ENCODE assay signal across 13 cellular contexts in the genomic region with DNA sequence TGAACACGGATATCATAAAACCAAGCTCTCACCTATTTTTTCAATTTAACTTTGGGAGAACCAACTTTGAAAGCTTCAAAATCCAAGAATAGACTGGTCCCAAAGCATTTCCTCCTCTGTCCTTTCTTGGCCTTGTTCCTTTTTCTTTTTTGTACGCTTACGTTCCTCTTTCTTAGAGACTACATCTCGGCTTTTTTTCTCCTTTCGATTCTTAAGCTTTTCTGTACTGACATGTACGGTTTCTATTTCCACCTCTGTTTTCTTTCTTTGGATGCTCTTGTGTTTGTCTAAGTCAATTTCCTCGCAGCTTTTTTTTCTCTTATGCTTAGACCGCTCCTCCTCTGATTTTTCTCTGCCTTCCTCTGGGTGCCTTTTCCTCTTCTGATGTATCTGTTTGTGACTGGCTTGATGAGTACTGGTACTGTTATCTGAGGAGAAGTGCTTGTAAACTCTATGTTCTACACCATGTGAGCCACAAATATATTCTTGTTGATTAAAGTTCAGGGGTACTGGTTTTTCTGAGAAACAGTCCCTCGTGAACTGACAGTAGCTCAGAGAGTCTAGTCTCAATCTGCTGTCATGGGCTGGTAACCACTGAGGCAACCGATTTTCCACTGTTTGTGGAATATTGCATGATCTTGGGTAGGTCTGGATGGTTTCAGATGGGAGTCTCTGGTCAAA. TPM values are rescaled to one million over a fixed set of nuclear protein-coding genes. Genes with fewer than 3 reads are reported as not detected.
DNase-seq lines count a peak whose midpoint lies in the region; TF ChIP-seq lines count a peak whose summit lies in the region.
"Had no signal": no experiment of that assay in that cellular context is flagged by ENCODE, and none has a peak within 500 bp of the region (broad histone marks: within the 10 kb centered on the region; RNA-seq: fewer than 3 reads in every experiment).

No MANE protein-coding gene starts in this region.

- peak overlapping the region; percentile 68 for H3K27ac Mint-ChIP-seq in activated naive CD4-positive, alpha-beta T cell treated with anti-CD3 and anti-CD28 coated beads for 36 hours
- H3K27ac Mint-ChIP-seq in IgD-negative memory B cell, result peak overlapping the region in 2 of 3 donors; percentile 60 to 63
- peak overlapping the region; percentile 83 for H3K27ac Mint-ChIP-seq in activated T-helper 2 cell treated with anti-CD3 and anti-CD28 coated beads, Interferon-gamma antibody, Interleukin-2, Interleukin-4, amounts not matched to agents 10 μg/mL and 5 μg/mL and 100 μg/mL, durations not matched to agents 14 hours and 24 hours and 36 hours
- peak overlapping the region; percentile 92 for H3K27ac Mint-ChIP-seq in stimulated activated naive CD8-positive, alpha-beta T cell treated with anti-CD3 and anti-CD28 coated beads, Interleukin-15, Interleukin-2, amounts not matched to agents 100 ng/mL and 50 ng/mL, for 24 hours

- no peak for TF ChIP-seq CTCF in adrenal gland (IDR thresholded peaks at IDR 0.05)

- H3K4me3 ChIP-seq in adrenal gland, result no peak overlapping the region
- H3K4me3 ChIP-seq: pancreas had no signal

- H3K36me3 ChIP-seq in adrenal gland (replicated peaks in 1 of 2), result peaks cover 0 to 21% of the 10 kb centered on the region in 2 donors

- no peaks in the 10 kb centered on the region for H3K4me1 ChIP-seq in adrenal gland (replicated peaks in 1 of 2)
- H3K4me1 ChIP-seq: pancreas had no signal

- peaks cover 11% of the 10 kb centered on the region for H3K36me3 Mint-ChIP-seq in activated naive CD4-positive, alpha-beta T cell treated with anti-CD3 and anti-CD28 coated beads for 36 hours (ENCODE audit: low read depth)
- H3K36me3 Mint-ChIP-seq in IgD-negative memory B cell, result peaks cover 8% of the 10 kb centered on the region
- peaks cover 53% of the 10 kb centered on the region for H3K36me3 Mint-ChIP-seq in activated T-helper 2 cell treated with anti-CD3 and anti-CD28 coated beads, Interferon-gamma antibody, Interleukin-2, Interleukin-4, amounts not matched to agents 10 μg/mL and 5 μg/mL and 100 μg/mL, durations not matched to agents 14 hours and 24 hours and 36 hours (ENCODE audit: low read depth)
- H3K36me3 Mint-ChIP-seq in stimulated activated naive CD8-positive, alpha-beta T cell treated with anti-CD3 and anti-CD28 coated beads, Interleukin-15, Interleukin-2, amounts not matched to agents 100 ng/mL and 50 ng/mL, for 24 hours (ENCODE audit: low read depth), result peaks cover 40% of the 10 kb centered on the region

- CTCF ChIA-PET in activated naive CD4-positive, alpha-beta T cell treated with anti-CD3 and anti-CD28 coated beads for 36 hours (lab: Charles Lee), result no interaction called here

- no peaks in the 10 kb centered on the region for H3K27me3 ChIP-seq in adrenal gland
- H3K27me3 ChIP-seq: pancreas had no signal

- no peak for DNase-seq in activated naive CD4-positive, alpha-beta T cell treated with anti-CD3 and anti-CD28 coated beads for 36 hours
- DNase-seq in activated naive CD4-positive, alpha-beta T cell (lab: John Stamatoyannopoulos, UW), result no peak
- no peak for DNase-seq in activated T-helper 2 cell treated with anti-CD3 and anti-CD28 coated beads, Interferon-gamma antibody, Interleukin-2, Interleukin-4, amounts not matched to agents 10 μg/mL and 5 μg/mL and 100 μg/mL, durations not matched to agents 14 hours and 24 hours and 36 hours (ENCODE audit: low spot score)
- DNase-seq in NCI-H748 treated with DMSO at 0.1 percent for 48 hours (lab: John Stamatoyannopoulos, UW), result no peak
- no peak for DNase-seq in adrenal gland
- no peak for DNase-seq in NCI-H1694 treated with DMSO at 0.1 percent for 48 hours (lab: John Stamatoyannopoulos, UW)
- DNase-seq: pancreas had no signal

- H3K4me1 Mint-ChIP-seq in activated naive CD4-positive, alpha-beta T cell treated with anti-CD3 and anti-CD28 coated beads for 36 hours (ENCODE audit: low read depth), result peaks cover 12% of the 10 kb centered on the region
- H3K4me1 Mint-ChIP-seq in IgD-negative memory B cell, result peaks cover 10 to 19% (median 14%) of the 10 kb centered on the region in 3 donors
- peaks cover 12% of the 10 kb centered on the region for H3K4me1 Mint-ChIP-seq in activated T-helper 2 cell treated with anti-CD3 and anti-CD28 coated beads, Interferon-gamma antibody, Interleukin-2, Interleukin-4, amounts not matched to agents 10 μg/mL and 5 μg/mL and 100 μg/mL, durations not matched to agents 14 hours and 24 hours and 36 hours (ENCODE audit: low read depth)
- H3K4me1 Mint-ChIP-seq in stimulated activated naive CD8-positive, alpha-beta T cell treated with anti-CD3 and anti-CD28 coated beads, Interleukin-15, Interleukin-2, amounts not matched to agents 100 ng/mL and 50 ng/mL, for 24 hours (ENCODE audit: low read depth), result peaks cover 28% of the 10 kb centered on the region

- H3K9me3 ChIP-seq in adrenal gland (replicated peaks in 1 of 3), result no peaks in the 10 kb centered on the region
- H3K9me3 ChIP-seq: pancreas had no signal

- no peaks in the 10 kb centered on the region for H3K27me3 Mint-ChIP-seq in activated naive CD4-positive, alpha-beta T cell treated with anti-CD3 and anti-CD28 coated beads for 36 hours (ENCODE audit: low read depth)
- no peaks in the 10 kb centered on the region for H3K27me3 Mint-ChIP-seq in IgD-negative memory B cell
- H3K27me3 Mint-ChIP-seq in activated T-helper 2 cell treated with anti-CD3 and anti-CD28 coated beads, Interferon-gamma antibody, Interleukin-2, Interleukin-4, amounts not matched to agents 10 μg/mL and 5 μg/mL and 100 μg/mL, durations not matched to agents 14 hours and 24 hours and 36 hours (ENCODE audit: low read depth), result no peaks in the 10 kb centered on the region
- H3K27me3 Mint-ChIP-seq in stimulated activated naive CD8-positive, alpha-beta T cell treated with anti-CD3 and anti-CD28 coated beads, Interleukin-15, Interleukin-2, amounts not matched to agents 100 ng/mL and 50 ng/mL, for 24 hours, result no peaks in the 10 kb centered on the region

- WGBS in adrenal gland, 4 donors, result 80 to 91% (median 82%) methylated on average over 10 of the region's 10 CpGs

- intact Hi-C loops in activated naive CD4-positive, alpha-beta T cell treated with anti-CD3 and anti-CD28 coated beads for 36 hours (cut with micrococcal nuclease), result loop anchor here (2.0 kb wide), 1 partner anchor 19 kb away; no protein-coding TSS in a partner anchor
- intact Hi-C loops in activated T-helper 2 cell treated with anti-CD3 and anti-CD28 coated beads, Interferon-gamma antibody, Interleukin-2, Interleukin-4, amounts not matched to agents 10 μg/mL and 5 μg/mL and 100 μg/mL, durations not matched to agents 14 hours and 24 hours and 36 hours (cut with micrococcal nuclease), result loop anchor here (2.0 kb wide), 1 partner anchor 27 kb away; the partner anchor contains the start of gene KRCC1
- intact Hi-C loops in adrenal gland (cut with DNase I), result no loop called here

- no peak overlapping the region for H3K27ac ChIP-seq in adrenal gland
- H3K27ac ChIP-seq: pancreas, RWPE1 had no signal

- no peak for TF ChIP-seq POLR2A in adrenal gland (IDR thresholded peaks at IDR 0.05)

- no peaks in the 10 kb centered on the region for H3K9me3 Mint-ChIP-seq in activated naive CD4-positive, alpha-beta T cell treated with anti-CD3 and anti-CD28 coated beads for 36 hours
- no peaks in the 10 kb centered on the region for H3K9me3 Mint-ChIP-seq in IgD-negative memory B cell
- no peaks in the 10 kb centered on the region for H3K9me3 Mint-ChIP-seq in activated T-helper 2 cell treated with anti-CD3 and anti-CD28 coated beads, Interferon-gamma antibody, Interleukin-2, Interleukin-4, amounts not matched to agents 10 μg/mL and 5 μg/mL and 100 μg/mL, durations not matched to agents 14 hours and 24 hours and 36 hours
- no peaks in the 10 kb centered on the region for H3K9me3 Mint-ChIP-seq in stimulated activated naive CD8-positive, alpha-beta T cell treated with anti-CD3 and anti-CD28 coated beads, Interleukin-15, Interleukin-2, amounts not matched to agents 100 ng/mL and 50 ng/mL, for 24 hours

- H3K4me3 Mint-ChIP-seq in activated naive CD4-positive, alpha-beta T cell treated with anti-CD3 and anti-CD28 coated beads for 36 hours, result peak overlapping the region; percentile 66
- peak overlapping the region; percentile 2 to 72 (median 60) for H3K4me3 Mint-ChIP-seq in IgD-negative memory B cell
- H3K4me3 Mint-ChIP-seq in activated T-helper 2 cell treated with anti-CD3 and anti-CD28 coated beads, Interferon-gamma antibody, Interleukin-2, Interleukin-4, amounts not matched to agents 10 μg/mL and 5 μg/mL and 100 μg/mL, durations not matched to agents 14 hours and 24 hours and 36 hours (ENCODE audit: low read depth), result peak overlapping the region; percentile 71
- peak overlapping the region; percentile 78 for H3K4me3 Mint-ChIP-seq in stimulated activated naive CD8-positive, alpha-beta T cell treated with anti-CD3 and anti-CD28 coated beads, Interleukin-15, Interleukin-2, amounts not matched to agents 100 ng/mL and 50 ng/mL, for 24 hours

RNA-seq across cellular contexts. Expression of gene RNU2-63P, which starts 11.5 kb away (rescaled TPM):
- total RNA-seq in activated naive CD4-positive, alpha-beta T cell treated with anti-CD3 and anti-CD28 coated beads for 36 hours, result 10 to 100 TPM; 12.6 to 13.1 TPM
- polyA plus RNA-seq in IgD-negative memory B cell (not detected), adrenal gland (not detected)
- 19.7 and 21.6 TPM in 2 replicates for total RNA-seq in activated T-helper 2 cell treated with anti-CD3 and anti-CD28 coated beads, Interferon-gamma antibody, Interleukin-2, Interleukin-4, amounts not matched to agents 10 μg/mL and 5 μg/mL and 100 μg/mL, durations not matched to agents 14 hours and 24 hours and 36 hours
- 10 to 100 TPM in 1 of 8 donors, 1 to 10 TPM in 1, not detected in 6; 4.9 to 15.2 TPM for total RNA-seq in adrenal gland
- total RNA-seq: bronchial epithelial cell, kidney epithelial cell had no signal
- polyA plus RNA-seq: pancreas, thymus had no signal

RNA-seq across cellular contexts. Expression of gene KRCC1, which starts 27.7 kb away (rescaled TPM):
- total RNA-seq in activated naive CD4-positive, alpha-beta T cell treated with anti-CD3 and anti-CD28 coated beads for 36 hours, result 1 to 10 TPM; 2.4 to 2.5 TPM
- 38.0 TPM for polyA plus RNA-seq in IgD-negative memory B cell
- 17.5 and 18.7 TPM in 2 replicates for total RNA-seq in activated T-helper 2 cell treated with anti-CD3 and anti-CD28 coated beads, Interferon-gamma antibody, Interleukin-2, Interleukin-4, amounts not matched to agents 10 μg/mL and 5 μg/mL and 100 μg/mL, durations not matched to agents 14 hours and 24 hours and 36 hours
- total RNA-seq in adrenal gland, result 10 to 100 TPM; 12.0 to 24.8 (median 17.7) TPM
- 10 to 100 TPM; 20.5 to 40.2 (median 29.0) TPM for polyA plus RNA-seq in adrenal gland

RNA-seq across cellular contexts. Expression of gene SMYD1, which starts 39.8 kb away (rescaled TPM):
- total RNA-seq in activated naive CD4-positive, alpha-beta T cell treated with anti-CD3 and anti-CD28 coated beads for 36 hours, result not detected
- polyA plus RNA-seq in IgD-negative memory B cell (not detected), adrenal gland (under 1 TPM in 2 of 3 donors, not detected in 1; under 0.01 to 0.08 TPM)
- not detected in 2 replicates for total RNA-seq in activated T-helper 2 cell treated with anti-CD3 and anti-CD28 coated beads, Interferon-gamma antibody, Interleukin-2, Interleukin-4, amounts not matched to agents 10 μg/mL and 5 μg/mL and 100 μg/mL, durations not matched to agents 14 hours and 24 hours and 36 hours
- under 1 TPM in 1 of 8 donors, not detected in 7; 0.34 TPM for total RNA-seq in adrenal gland
- total RNA-seq: bronchial epithelial cell, kidney epithelial cell had no signal
- polyA plus RNA-seq: pancreas had no signal

Comparison
In these comparisons a context has a peak if more than half of its experiments do, and no peak if none do; other contexts are left out.
1. intact Hi-C loops: an anchor here in activated naive CD4-positive, alpha-beta T cell treated with anti-CD3 and anti-CD28 coated beads for 36 hours (2.0 kb wide) and activated T-helper 2 cell treated with anti-CD3 and anti-CD28 coated beads, Interferon-gamma antibody, Interleukin-2, Interleukin-4, amounts not matched to agents 10 μg/mL and 5 μg/mL and 100 μg/mL, durations not matched to agents 14 hours and 24 hours and 36 hours (2.0 kb wide); none called in adrenal gland.